Comparison of ENCODE assay signal across 14 cellular contexts in genomic region chr3:129618901-129619671, GRCh38. TPM values are rescaled to one million over a fixed set of nuclear protein-coding genes. Genes with fewer than 3 reads are reported as not detected.
A peak's percentile ranks its signal among the peaks of the same experiment; 100 is the strongest.
DNase-seq lines count a peak whose midpoint lies in the region; ATAC-seq, FAIRE-seq and TF ChIP-seq lines count a peak whose summit lies in the region.
"Had no signal": no experiment of that assay in that cellular context is flagged by ENCODE, and none has a peak within 500 bp of the region (broad histone marks: within the 10 kb centered on the region; RNA-seq: fewer than 3 reads in every experiment).

No MANE protein-coding gene starts in this region.

- H3K27ac Mint-ChIP-seq in naive B cell, result peak overlapping the region in 1 of 6 donors; percentile 77
- no peak overlapping the region for H3K27ac Mint-ChIP-seq in activated T-helper 2 cell treated with anti-CD3 and anti-CD28 coated beads, Interferon-gamma antibody, Interleukin-2, Interleukin-4, amounts not matched to agents 10 μg/mL and 5 μg/mL and 100 μg/mL, durations not matched to agents 14 hours and 24 hours and 36 hours
- H3K27ac Mint-ChIP-seq: activated naive CD8-positive, alpha-beta T cell had no signal

- no peaks in the 10 kb centered on the region for H3K36me3 ChIP-seq in gastroesophageal sphincter

- H3K27ac ChIP-seq in gastroesophageal sphincter, result peak overlapping the region in 3 of 4 donors; percentile 52 to 64 (median 54)
- H3K27ac ChIP-seq: GM23248, HL-60 had no signal

- no peak for TF ChIP-seq CTCF in gastroesophageal sphincter (IDR thresholded peaks at IDR 0.05)

- intact Hi-C loops in Right ventricle myocardium inferior (cut with DNase I), result no loop called here
- intact Hi-C loops in cardiac septum (cut with DNase I), result no loop called here
- intact Hi-C loops in activated T-helper 2 cell treated with anti-CD3 and anti-CD28 coated beads, Interferon-gamma antibody, Interleukin-2, Interleukin-4, amounts not matched to agents 10 μg/mL and 5 μg/mL and 100 μg/mL, durations not matched to agents 14 hours and 24 hours and 36 hours (cut with micrococcal nuclease), result no loop called here

- ATAC-seq in Right ventricle myocardium inferior (no peak), gastroesophageal sphincter (no peak), naive B cell (ENCODE audit: low read depth in 2 of 2) (peak in 1 of 2 donors; percentile 30), GM21529 (IDR thresholded peaks at IDR 0.05; ENCODE audit: unreplicated experiment) (no peak)
- ATAC-seq: naive thymus-derived CD8-positive, alpha-beta T cell had no signal

- H3K27me3 ChIP-seq in gastroesophageal sphincter, result no peaks in the 10 kb centered on the region

- peak overlapping the region in 7 of 8 donors; percentile 10 to 80 (median 46) for H3K4me3 Mint-ChIP-seq in naive B cell
- H3K4me3 Mint-ChIP-seq in activated T-helper 2 cell treated with anti-CD3 and anti-CD28 coated beads, Interferon-gamma antibody, Interleukin-2, Interleukin-4, amounts not matched to agents 10 μg/mL and 5 μg/mL and 100 μg/mL, durations not matched to agents 14 hours and 24 hours and 36 hours (ENCODE audit: low read depth), result no peak overlapping the region
- H3K4me3 Mint-ChIP-seq: activated naive CD8-positive, alpha-beta T cell; naive thymus-derived CD8-positive, alpha-beta T cell had no signal

- DNase-seq in Right ventricle myocardium inferior (ENCODE audit: missing footprints) (peak; percentile 74), cardiac septum (ENCODE audit: low spot score) (no peak), naive B cell (no peak), urothelium cell line (ENCODE audit: low spot score) (no peak), GM12892 (ENCODE audit: insufficient read length) (no peak)
- DNase-seq in activated T-helper 2 cell treated with anti-CD3 and anti-CD28 coated beads, Interferon-gamma antibody, Interleukin-2, Interleukin-4, amounts not matched to agents 10 μg/mL and 5 μg/mL and 100 μg/mL, durations not matched to agents 14 hours and 24 hours and 36 hours (ENCODE audit: low spot score), result no peak
- DNase-seq: activated CD8-positive, alpha-beta memory T cell treated with anti-CD3 and anti-CD28 coated beads, Interleukin-2, amount 50 U/mL, for 48 hours; GM23248; NCI-H2107 had no signal

- no peaks in the 10 kb centered on the region for H3K9me3 Mint-ChIP-seq in naive B cell
- H3K9me3 Mint-ChIP-seq in activated T-helper 2 cell treated with anti-CD3 and anti-CD28 coated beads, Interferon-gamma antibody, Interleukin-2, Interleukin-4, amounts not matched to agents 10 μg/mL and 5 μg/mL and 100 μg/mL, durations not matched to agents 14 hours and 24 hours and 36 hours, result no peaks in the 10 kb centered on the region
- H3K9me3 Mint-ChIP-seq: naive thymus-derived CD8-positive, alpha-beta T cell had no signal

- TF ChIP-seq EP300 in gastroesophageal sphincter (IDR thresholded peaks at IDR 0.05), result no peak

- no peak overlapping the region for H3K4me3 ChIP-seq in gastroesophageal sphincter
- H3K4me3 ChIP-seq: GM23248 had no signal

- WGBS in gastroesophageal sphincter (ENCODE audit: low coverage in 1 of 2), 2 donors, result 59 to 80% methylated on average over 1 to 11 of the region's 23 CpGs

- H3K4me1 ChIP-seq in gastroesophageal sphincter, result peaks cover 0 to 88% (median 49%) of the 10 kb centered on the region in 3 donors

- H3K27me3 Mint-ChIP-seq in naive B cell, result peaks cover 23 to 35% (median 25%) of the 10 kb centered on the region in 3 donors
- H3K27me3 Mint-ChIP-seq in activated T-helper 2 cell treated with anti-CD3 and anti-CD28 coated beads, Interferon-gamma antibody, Interleukin-2, Interleukin-4, amounts not matched to agents 10 μg/mL and 5 μg/mL and 100 μg/mL, durations not matched to agents 14 hours and 24 hours and 36 hours (ENCODE audit: low read depth), result no peaks in the 10 kb centered on the region

- H3K9me3 ChIP-seq in gastroesophageal sphincter, result no peaks in the 10 kb centered on the region

- peaks cover 8 to 12% (median 9%) of the 10 kb centered on the region in 3 donors for H3K4me1 Mint-ChIP-seq in naive B cell
- H3K4me1 Mint-ChIP-seq in activated T-helper 2 cell treated with anti-CD3 and anti-CD28 coated beads, Interferon-gamma antibody, Interleukin-2, Interleukin-4, amounts not matched to agents 10 μg/mL and 5 μg/mL and 100 μg/mL, durations not matched to agents 14 hours and 24 hours and 36 hours (ENCODE audit: low read depth), result peaks cover 4% of the 10 kb centered on the region

- FAIRE-seq in urothelium cell line (lab: Jason Lieb, UNC) (peak; percentile 20), GM12892 (lab: Jason Lieb, UNC) (no peak)

- no peak for TF ChIP-seq POLR2A in gastroesophageal sphincter (IDR thresholded peaks at IDR 0.05)
- TF ChIP-seq POLR2A in GM12892 (IDR thresholded peaks at IDR 0.05; ENCODE audit: low read depth, low read length), result no peak

- no peaks in the 10 kb centered on the region for H3K36me3 Mint-ChIP-seq in naive B cell
- no peaks in the 10 kb centered on the region for H3K36me3 Mint-ChIP-seq in activated T-helper 2 cell treated with anti-CD3 and anti-CD28 coated beads, Interferon-gamma antibody, Interleukin-2, Interleukin-4, amounts not matched to agents 10 μg/mL and 5 μg/mL and 100 μg/mL, durations not matched to agents 14 hours and 24 hours and 36 hours (ENCODE audit: low read depth)
- H3K36me3 Mint-ChIP-seq: activated naive CD8-positive, alpha-beta T cell; naive thymus-derived CD8-positive, alpha-beta T cell had no signal

RNA-seq across cellular contexts. Expression of gene PLXND1, which starts 12.6 kb away (rescaled TPM):
- total RNA-seq in Right ventricle myocardium inferior (66.3 TPM), cardiac septum (54.8 TPM), gastroesophageal sphincter (10 to 100 TPM; 45.0 to 77.9 (median 61.5) TPM)
- polyA plus RNA-seq in naive B cell (ENCODE audit: low read depth in 6 of 6), result under 1 TPM in 2 of 6 donors, not detected in 4; 0.11 to 0.32 TPM
- 1.3 and 2.7 TPM in 2 replicates for total RNA-seq in activated T-helper 2 cell treated with anti-CD3 and anti-CD28 coated beads, Interferon-gamma antibody, Interleukin-2, Interleukin-4, amounts not matched to agents 10 μg/mL and 5 μg/mL and 100 μg/mL, durations not matched to agents 14 hours and 24 hours and 36 hours
- 0.38 TPM for polyA plus RNA-seq in GM12892 (2012; ENCODE audit: missing spikeins)

Comparison
In these comparisons a context has a peak if more than half of its experiments do, and no peak if none do; other contexts are left out.
1. RNA of gene PLXND1, which starts 12.6 kb away (total RNA-seq): 45.0 to 77.9 TPM in gastroesophageal sphincter, 66.3 TPM in Right ventricle myocardium inferior (single experiment) and 54.8 TPM in cardiac septum (single experiment); 1.3 to 2.7 TPM in activated T-helper 2 cell treated with anti-CD3 and anti-CD28 coated beads, Interferon-gamma antibody, Interleukin-2, Interleukin-4, amounts not matched to agents 10 μg/mL and 5 μg/mL and 100 μg/mL, durations not matched to agents 14 hours and 24 hours and 36 hours; every median in the first group is over 10 times any median in the second.